Comparison of ENCODE assay signal across 14 cellular contexts in genomic region chr7:90706067-90706716, GRCh38.
A peak's percentile ranks its signal among the peaks of the same experiment; 100 is the strongest.
DNase-seq lines count a peak whose midpoint lies in the region; ATAC-seq and TF ChIP-seq lines count a peak whose summit lies in the region.
"Had no signal": no experiment of that assay in that cellular context is flagged by ENCODE, and none has a peak within 500 bp of the region (broad histone marks: within the 10 kb centered on the region; RNA-seq: fewer than 3 reads in every experiment).

No MANE protein-coding gene starts in this region.

- CTCF ChIA-PET in PC-3 (lab: Charles Lee): interaction anchor here (0.6 kb wide), 1 partner anchor 16 kb away, joined by 3 read pairs; no protein-coding TSS in a partner anchor

- no peaks in the 10 kb centered on the region for H4K20me1 ChIP-seq in Karpas-422 (ENCODE audit: insufficient read depth, low read depth, low read length)
- no peaks in the 10 kb centered on the region for H4K20me1 ChIP-seq in PC-3 (ENCODE audit: low read length)
- H4K20me1 ChIP-seq in GM23248 (ENCODE audit: insufficient read depth): peaks cover 2% of the 10 kb centered on the region

- H3K4me2 ChIP-seq in Karpas-422 (ENCODE audit: low read depth, low read length, poor library complexity, severe bottlenecking): peak overlapping the region; percentile 57
- H3K4me2 ChIP-seq in PC-3 (ENCODE audit: low read length): no peak overlapping the region
- H3K4me2 ChIP-seq in GM23248 (ENCODE audit: unreplicated experiment): no peak overlapping the region

- H2AFZ ChIP-seq in Karpas-422 (ENCODE audit: low read length): no peak overlapping the region
- H2AFZ ChIP-seq in PC-3 (ENCODE audit: low read length): no peak overlapping the region
- H2AFZ ChIP-seq in GM23248: no peak overlapping the region

- BruUV-seq in PC-3 (replicated peaks; lab: Mats Ljungman, UMichigan): no TSS peak

- H3K27me3 ChIP-seq in Karpas-422 (ENCODE audit: low read length): no peaks in the 10 kb centered on the region
- no peaks in the 10 kb centered on the region for H3K27me3 ChIP-seq in PC-3 (ENCODE audit: low read length)
- no peaks in the 10 kb centered on the region for H3K27me3 ChIP-seq in left lung
- no peaks in the 10 kb centered on the region for H3K27me3 ChIP-seq in GM23248 (replicated peaks; ENCODE audit: insufficient read depth)
- H3K27me3 ChIP-seq in sigmoid colon: no peaks in the 10 kb centered on the region
- H3K27me3 ChIP-seq: BE2C, esophagus squamous epithelium had no signal

- peak; percentile 6; the same call in 1 of the 2 replicates for ATAC-seq in PC-3
- peak; percentile 70 for ATAC-seq in left lung
- ATAC-seq: activated naive CD4-positive, alpha-beta T cell treated with anti-CD3 and anti-CD28 coated beads, Interleukin-2, amount 50 U/mL, for 72 hours had no signal

- H3K9me2 ChIP-seq in Karpas-422 (replicated peaks; ENCODE audit: insufficient read depth, low read length): no peaks in the 10 kb centered on the region
- no peaks in the 10 kb centered on the region for H3K9me2 ChIP-seq in PC-3 (replicated peaks; ENCODE audit: low read length)
- H3K9me2 ChIP-seq in GM23248 (ENCODE audit: insufficient read depth): no peaks in the 10 kb centered on the region

- H3K4me3 ChIP-seq in Karpas-422 (ENCODE audit: low read length): peak overlapping the region; percentile 21; the same call in 1 of the 2 replicates
- H3K4me3 ChIP-seq in PC-3 (ENCODE audit: low read length): no peak overlapping the region
- H3K4me3 ChIP-seq in left lung: no peak overlapping the region
- H3K4me3 ChIP-seq in GM23248: no peak overlapping the region
- H3K4me3 ChIP-seq in sigmoid colon: no peak overlapping the region
- H3K4me3 ChIP-seq: esophagus squamous epithelium had no signal

- H3K4me1 ChIP-seq in Karpas-422 (ENCODE audit: low read length) (peaks cover 91% of the 10 kb centered on the region), PC-3 (ENCODE audit: insufficient read depth, low read length) (peaks cover 18% of the 10 kb centered on the region), left lung (peaks cover 4 to 12% of the 10 kb centered on the region in 2 donors), GM23248 (ENCODE audit: insufficient read depth) (peaks cover 25% of the 10 kb centered on the region), sigmoid colon (peaks cover 0 to 33% (median 17%) of the 10 kb centered on the region in 4 donors)
- H3K4me1 ChIP-seq: BE2C had no signal

- intact Hi-C loops in PC-3 (cut with micrococcal nuclease) (loop anchor here (5.0 kb wide), 1 partner anchor 121 kb away; no protein-coding TSS in a partner anchor), left lung (cut with DNase I) (no loop called here), sigmoid colon (cut with DNase I) (no loop called here)

- TF ChIP-seq CTCF in C4-2B (conservative IDR thresholded peaks at IDR 0.05): no peak
- TF ChIP-seq CTCF in PC-3 (conservative IDR thresholded peaks at IDR 0.05; ENCODE audit: low read depth, low read length): no peak
- TF ChIP-seq CTCF in left lung (IDR thresholded peaks at IDR 0.05): no peak
- no peak for TF ChIP-seq CTCF in sigmoid colon (IDR thresholded peaks at IDR 0.05)
- no peak for TF ChIP-seq CTCF in GM13977 (IDR thresholded peaks at IDR 0.05; ENCODE audit: extremely low read depth, insufficient read depth, missing control alignments)

- no peak for TF ChIP-seq EP300 in sigmoid colon (IDR thresholded peaks at IDR 0.05)

- peaks cover 61% of the 10 kb centered on the region for H3K79me2 ChIP-seq in Karpas-422 (ENCODE audit: low read length)
- H3K79me2 ChIP-seq in PC-3 (ENCODE audit: low read length): no peaks in the 10 kb centered on the region
- H3K79me2 ChIP-seq in GM23248 (ENCODE audit: insufficient read depth): peaks cover 87% of the 10 kb centered on the region

- TF ChIP-seq POLR2A in sigmoid colon (IDR thresholded peaks at IDR 0.05): no peak

- H3F3A ChIP-seq in PC-3 (ENCODE audit: low read length, unreplicated experiment) (no peaks in the 10 kb centered on the region), GM23248 (ENCODE audit: insufficient read depth) (peaks cover 22% of the 10 kb centered on the region)

- WGBS in GM23248 (ENCODE audit: low coverage in 1 of 2, low lambda C conversion rate in 2 of 2, missing lambda C conversion rate in 2 of 2), 2 experiments: 100% methylated on average over 2 of the region's 2 CpGs
- 61 to 70% methylated on average over 2 of the region's 2 CpGs for WGBS in sigmoid colon, 2 donors

- H3K9ac ChIP-seq in Karpas-422 (ENCODE audit: low read length) (peak overlapping the region; percentile 49), PC-3 (ENCODE audit: low read length) (no peak overlapping the region), GM23248 (no peak overlapping the region)

- in situ Hi-C loops in GM23248 (cut with MboI) (no loop called here), GM13977 (cut with MboI; ENCODE audit: low pct_unique_long_range_greater_than_20kb, low sequenced_read_pairs, unreplicated experiment) (loop anchor here (10.0 kb wide), 1 partner anchor 319 kb away; no protein-coding TSS in a partner anchor)

- H3K36me3 ChIP-seq in Karpas-422 (ENCODE audit: insufficient read depth, low read length) (no peaks in the 10 kb centered on the region), PC-3 (ENCODE audit: low read depth, low read length) (no peaks in the 10 kb centered on the region), left lung (no peaks in the 10 kb centered on the region), GM23248 (ENCODE audit: low read depth) (no peaks in the 10 kb centered on the region), sigmoid colon (no peaks in the 10 kb centered on the region)
- H3K36me3 ChIP-seq: BE2C, esophagus squamous epithelium had no signal

- no peaks in the 10 kb centered on the region for H3K9me3 ChIP-seq in Karpas-422 (ENCODE audit: low read length)
- H3K9me3 ChIP-seq in PC-3 (ENCODE audit: low read length): no peaks in the 10 kb centered on the region
- H3K9me3 ChIP-seq in left lung: no peaks in the 10 kb centered on the region
- H3K9me3 ChIP-seq in GM23248 (ENCODE audit: low read depth): no peaks in the 10 kb centered on the region
- no peaks in the 10 kb centered on the region for H3K9me3 ChIP-seq in sigmoid colon
- H3K9me3 ChIP-seq: BE2C, esophagus squamous epithelium had no signal

- H3K27ac ChIP-seq in C4-2B: peak overlapping the region; percentile 100
- peak overlapping the region; percentile 98 for H3K27ac ChIP-seq in Karpas-422 (ENCODE audit: low read length)
- H3K27ac ChIP-seq in PC-3 (ENCODE audit: low read length): no peak overlapping the region
- no peak overlapping the region for H3K27ac ChIP-seq in left lung
- H3K27ac ChIP-seq in GM23248: no peak overlapping the region
- H3K27ac ChIP-seq in sigmoid colon: no peak overlapping the region
- H3K27ac ChIP-seq: esophagus squamous epithelium had no signal

- POLR2A ChIA-PET in PC-3 (lab: Charles Lee; ENCODE audit: unreplicated experiment): no interaction called here

- DNase-seq in Karpas-422: peak; percentile 80
- DNase-seq in PC-3: no peak
- DNase-seq in left lung: no peak
- DNase-seq in GM23248: no peak
- DNase-seq in sigmoid colon: no peak
- DNase-seq in GM13977 (ENCODE audit: low spot score): no peak
- DNase-seq in activated naive CD4-positive, alpha-beta T cell treated with anti-CD3 and anti-CD28 coated beads, Interleukin-2, amount 50 U/mL, for 16 hours: no peak
- DNase-seq: BE2C; esophagus squamous epithelium; HCEC 1CT; NCI-H2107; stimulated activated naive CD4-positive, alpha-beta T cell had no signal

Comparison
In these comparisons a context has a peak if more than half of its experiments do, and no peak if none do; other contexts are left out.
1. H3K27ac ChIP-seq: peak in C4-2B (single experiment) and Karpas-422 (single experiment); none in PC-3 (single experiment), left lung (0 of 2), GM23248 (single experiment) and sigmoid colon (0 of 4).